ENCODE assay signal across 9 cellular contexts in the genomic region with DNA sequence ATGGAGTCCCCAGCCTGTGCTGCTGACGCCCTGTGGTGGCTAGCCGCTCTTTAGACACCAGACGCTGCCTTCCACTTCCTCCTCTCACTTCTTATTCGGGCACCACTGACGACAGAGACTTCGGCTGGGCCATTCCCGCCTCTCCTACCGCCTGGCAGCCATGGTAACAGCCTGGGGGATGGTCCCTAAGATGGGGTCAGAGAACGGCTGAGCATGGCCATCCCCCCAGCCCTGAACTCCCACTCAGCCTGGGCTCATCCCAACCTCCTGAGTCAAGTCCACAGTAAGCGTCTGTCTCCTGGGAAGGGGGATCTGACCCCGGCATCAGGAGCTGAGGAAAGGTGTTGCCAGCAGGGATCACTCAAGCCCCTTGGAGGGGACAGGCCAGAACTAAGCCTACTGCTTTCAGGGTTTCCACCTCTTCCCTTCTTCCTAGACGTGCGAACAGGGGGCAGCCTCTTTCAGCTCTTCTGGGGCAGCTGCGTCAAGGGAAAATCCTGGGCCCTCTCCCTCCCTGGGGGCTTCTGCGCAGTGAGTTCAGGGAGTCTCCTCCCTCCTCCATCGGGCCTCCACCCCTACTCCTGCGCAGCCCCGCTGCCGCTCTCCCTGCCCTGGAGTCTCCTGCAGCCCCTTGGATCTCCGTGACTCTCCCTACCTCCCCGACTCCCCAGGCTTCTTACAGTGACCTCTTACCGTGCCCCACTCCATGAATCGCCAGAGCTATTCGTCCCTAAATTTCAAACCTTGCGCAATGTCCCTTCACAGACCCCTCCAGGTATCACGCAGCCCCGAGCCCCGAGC. TPM values are rescaled to one million over a fixed set of nuclear protein-coding genes. Genes with fewer than 3 reads are reported as not detected.
A peak's percentile ranks its signal among the peaks of the same experiment; 100 is the strongest.
DNase-seq lines count a peak whose midpoint lies in the region; ATAC-seq, FAIRE-seq and TF ChIP-seq lines count a peak whose summit lies in the region.
"Had no signal": no experiment of that assay in that cellular context is flagged by ENCODE, and none has a peak within 500 bp of the region (broad histone marks: within the 10 kb centered on the region; RNA-seq: fewer than 3 reads in every experiment).

No MANE protein-coding gene starts in this region.

- no peaks in the 10 kb centered on the region for H3K36me3 ChIP-seq in astrocyte (ENCODE audit: insufficient read depth, low read length)
- H3K36me3 ChIP-seq in left lung = peaks cover 0 to 7% of the 10 kb centered on the region in 2 donors
- no peaks in the 10 kb centered on the region for H3K36me3 ChIP-seq in testis (ENCODE audit: low read depth, missing control alignments)

- H3K27me3 Mint-ChIP-seq in astrocyte (ENCODE audit: low read depth, unreplicated experiment) = peaks cover 14% of the 10 kb centered on the region

- no peak for FAIRE-seq in astrocyte (lab: Jason Lieb, UNC)
- FAIRE-seq: islet of Langerhans had no signal

- H3K36me3 Mint-ChIP-seq in astrocyte (ENCODE audit: low read depth, unreplicated experiment) = no peaks in the 10 kb centered on the region

- no peaks in the 10 kb centered on the region for H3K9me3 Mint-ChIP-seq in astrocyte (ENCODE audit: unreplicated experiment)

- no peak for TF ChIP-seq POLR2A in testis (IDR thresholded peaks at IDR 0.05)

- peak; percentile 74 for DNase-seq in D341Med (ENCODE audit: low spot score)
- peak; percentile 28 for DNase-seq in NAMALWA (ENCODE audit: low spot score)
- DNase-seq in astrocyte (ENCODE audit: low read depth) = no peak
- DNase-seq in left lung = peak; percentile 86 to 87
- peak; percentile 59 for DNase-seq in testis
- no peak for DNase-seq in kidney glomerular epithelial cell (lab: John Stamatoyannopoulos, UW)

- no peak overlapping the region for H3K27ac ChIP-seq in astrocyte (ENCODE audit: low read depth, low read length)
- H3K27ac ChIP-seq in left lung = peak overlapping the region; percentile 7 to 85
- peak overlapping the region; percentile 44 to 96 for H3K27ac ChIP-seq in testis

- TF ChIP-seq CTCF in astrocyte (IDR thresholded peaks at IDR 0.05; ENCODE audit: insufficient read depth, low read depth, low read length) = no peak
- no peak for TF ChIP-seq CTCF in left lung (IDR thresholded peaks at IDR 0.05)
- no peak for TF ChIP-seq CTCF in testis (IDR thresholded peaks at IDR 0.05)

- peak overlapping the region; percentile 89 for H3K4me3 Mint-ChIP-seq in astrocyte (ENCODE audit: unreplicated experiment)

- peaks cover 21% of the 10 kb centered on the region for H3K4me1 ChIP-seq in astrocyte (ENCODE audit: insufficient read depth, low read length)
- peaks cover 15 to 65% of the 10 kb centered on the region in 2 donors for H3K4me1 ChIP-seq in left lung
- peaks cover 37% of the 10 kb centered on the region for H3K4me1 ChIP-seq in testis

- H3K4me1 Mint-ChIP-seq in astrocyte (ENCODE audit: low read depth, unreplicated experiment) = peaks cover 24% of the 10 kb centered on the region

- H2AFZ ChIP-seq in astrocyte (ENCODE audit: low read depth, low read length) = no peak overlapping the region

- peak overlapping the region; percentile 91 for H3K4me2 ChIP-seq in astrocyte (ENCODE audit: low read length)

- no peaks in the 10 kb centered on the region for H3K9me3 ChIP-seq in astrocyte (ENCODE audit: insufficient read depth, low read depth, low read length)
- no peaks in the 10 kb centered on the region for H3K9me3 ChIP-seq in left lung
- H3K9me3 ChIP-seq in testis = no peaks in the 10 kb centered on the region

- peak; percentile 66 for ATAC-seq in GM21423 (IDR thresholded peaks at IDR 0.05; ENCODE audit: unreplicated experiment)
- ATAC-seq in left lung = peak; percentile 37
- ATAC-seq in HG03520 (IDR thresholded peaks at IDR 0.05; ENCODE audit: unreplicated experiment) = no peak

- H3K9ac ChIP-seq in astrocyte (ENCODE audit: low read length) = peak overlapping the region; percentile 31

- peaks cover 11% of the 10 kb centered on the region for H4K20me1 ChIP-seq in astrocyte (ENCODE audit: insufficient read depth, low read length)

- H3K79me2 ChIP-seq in astrocyte (ENCODE audit: insufficient read depth, low read length) = no peaks in the 10 kb centered on the region

- H3K27ac Mint-ChIP-seq in astrocyte (ENCODE audit: unreplicated experiment) = peak overlapping the region; percentile 87

- intact Hi-C loops in left lung (cut with DNase I) = no loop called here
- intact Hi-C loops in testis (cut with DNase I; ENCODE audit: low total_unique reads) = no loop called here

- WGBS in testis, 2 donors = 38 to 46% methylated on average over 21 to 26 of the region's 28 CpGs

- H3K4me3 ChIP-seq in astrocyte (ENCODE audit: insufficient read depth, low read depth, low read length) (peak overlapping the region; percentile 23), left lung (peak overlapping the region; percentile 57 to 68), testis (peak overlapping the region; percentile 79 to 83)

- peaks cover 7% of the 10 kb centered on the region for H3K27me3 ChIP-seq in astrocyte (ENCODE audit: insufficient read depth, low read length)
- H3K27me3 ChIP-seq in left lung = peaks cover 6 to 47% of the 10 kb centered on the region in 2 donors
- H3K27me3 ChIP-seq in testis = no peaks in the 10 kb centered on the region

RNA-seq across cellular contexts. Expression of a gene that starts 0.6 kb away (rescaled TPM):
- total RNA-seq in astrocyte = 9.6 and 12.4 TPM in 2 replicates
- total RNA-seq in left lung = 10 to 100 TPM; 30.6 to 63.7 TPM
- total RNA-seq in testis = 10 to 100 TPM in 1 of 2 donors, 1 to 10 TPM in 1; 8.9 to 10.4 TPM
- 7.7 TPM for polyA plus RNA-seq in testis (ENCODE audit: insufficient read depth, low read depth, low replicate concordance)

RNA-seq across cellular contexts. Expression of a gene that starts 45.1 kb away (rescaled TPM):
- total RNA-seq in astrocyte (1.6 and 2.3 TPM in 2 replicates), left lung (100 to 1,000 TPM in 1 of 2 donors, 10 to 100 TPM in 1; 36.4 to 165 TPM), testis (10 to 100 TPM; 55.1 to 88.5 TPM)
- polyA plus RNA-seq in testis (ENCODE audit: insufficient read depth, low read depth, low replicate concordance) = 41.5 TPM

RNA-seq across cellular contexts. Expression of a gene that starts 54.6 kb away (rescaled TPM):
- total RNA-seq in astrocyte (13.8 and 15.4 TPM in 2 replicates), left lung (10 to 100 TPM; 24.9 to 26.6 TPM), testis (10 to 100 TPM; 36.8 to 44.6 TPM)
- polyA plus RNA-seq in testis (ENCODE audit: insufficient read depth, low read depth, low replicate concordance) = 37.3 TPM

Comparison
In these comparisons a context has a peak if more than half of its experiments do, and no peak if none do; other contexts are left out.
1. DNase-seq: peak in D341Med (single experiment), NAMALWA (single experiment), left lung (2 of 2) and testis (single experiment); none in astrocyte (single experiment) and kidney glomerular epithelial cell (single experiment).
2. H3K4me3 ChIP-seq: peak in every context shown above with its lines; median percentile 81 in testis; 62 in left lung; 23 in astrocyte.
3. RNA of a gene that starts 45.1 kb away (total RNA-seq): 36.4 to 165 TPM in left lung and 55.1 to 88.5 TPM in testis; 1.6 to 2.3 TPM in astrocyte; every median in the first group is over 10 times any median in the second.